1 cellular context compared by ENCODE assay signal in the genomic region with DNA sequence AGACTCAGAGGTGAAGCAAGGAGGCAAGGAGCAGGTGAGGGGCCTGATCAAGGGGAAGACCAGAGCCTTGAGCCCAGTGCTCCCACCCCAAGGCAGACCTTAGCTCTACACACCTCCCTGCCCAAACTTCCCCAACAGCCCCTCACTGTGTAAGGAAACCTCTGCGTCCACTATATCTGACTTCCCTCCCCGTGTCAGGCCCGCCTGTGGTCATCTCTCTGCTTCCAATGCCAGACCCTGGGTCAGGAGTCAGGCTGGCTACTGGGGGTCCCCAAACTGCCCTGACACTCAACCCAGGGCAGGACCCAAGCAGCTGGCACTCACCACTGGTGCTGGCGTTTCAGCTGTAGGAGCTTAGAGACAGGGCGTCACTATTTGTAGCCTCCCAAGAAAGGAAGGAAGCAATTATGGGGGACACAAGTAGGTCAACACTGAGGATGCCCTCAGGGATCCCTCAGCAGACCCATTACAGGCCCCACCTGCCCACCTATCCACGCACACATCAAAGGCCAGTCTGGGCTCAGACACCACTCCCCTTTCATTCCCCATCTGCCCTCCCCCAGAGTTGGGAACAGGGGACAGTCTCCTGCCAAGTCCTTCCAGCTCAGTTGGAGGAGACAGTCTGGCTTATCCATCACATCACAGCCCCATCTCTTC.
TF ChIP-seq lines count a peak whose summit lies in the region.

No MANE protein-coding gene starts in this region.

TF ChIP-seq in H1, 55 proteins besides CTCF, POLR2A, EP300 and RAD21:
- TF ChIP-seq KDM1A (IDR thresholded peaks at IDR 0.05; ENCODE audit: borderline replicate concordance, low read length) (no peak), JUN (IDR thresholded peaks at IDR 0.05; ENCODE audit: low read depth, low read length) (no peak), EGR1 (IDR thresholded peaks at IDR 0.05; ENCODE audit: borderline replicate concordance, low read depth, low read length) (no peak), YY1 (IDR thresholded peaks at IDR 0.05; ENCODE audit: low read depth, low read length) (no peak), RNF2 (IDR thresholded peaks at IDR 0.05; ENCODE audit: borderline replicate concordance, low read depth, low read length, missing control alignments, poor library complexity, severe bottlenecking) (no peak), HDAC2 (IDR thresholded peaks at IDR 0.05; ENCODE audit: borderline replicate concordance in 1 of 2, low read depth in 2 of 2, low read length in 2 of 2) (no peak), KDM4A (IDR thresholded peaks at IDR 0.05; ENCODE audit: low read depth, low read length, severe bottlenecking) (no peak)
- TF ChIP-seq, protein P1, sequence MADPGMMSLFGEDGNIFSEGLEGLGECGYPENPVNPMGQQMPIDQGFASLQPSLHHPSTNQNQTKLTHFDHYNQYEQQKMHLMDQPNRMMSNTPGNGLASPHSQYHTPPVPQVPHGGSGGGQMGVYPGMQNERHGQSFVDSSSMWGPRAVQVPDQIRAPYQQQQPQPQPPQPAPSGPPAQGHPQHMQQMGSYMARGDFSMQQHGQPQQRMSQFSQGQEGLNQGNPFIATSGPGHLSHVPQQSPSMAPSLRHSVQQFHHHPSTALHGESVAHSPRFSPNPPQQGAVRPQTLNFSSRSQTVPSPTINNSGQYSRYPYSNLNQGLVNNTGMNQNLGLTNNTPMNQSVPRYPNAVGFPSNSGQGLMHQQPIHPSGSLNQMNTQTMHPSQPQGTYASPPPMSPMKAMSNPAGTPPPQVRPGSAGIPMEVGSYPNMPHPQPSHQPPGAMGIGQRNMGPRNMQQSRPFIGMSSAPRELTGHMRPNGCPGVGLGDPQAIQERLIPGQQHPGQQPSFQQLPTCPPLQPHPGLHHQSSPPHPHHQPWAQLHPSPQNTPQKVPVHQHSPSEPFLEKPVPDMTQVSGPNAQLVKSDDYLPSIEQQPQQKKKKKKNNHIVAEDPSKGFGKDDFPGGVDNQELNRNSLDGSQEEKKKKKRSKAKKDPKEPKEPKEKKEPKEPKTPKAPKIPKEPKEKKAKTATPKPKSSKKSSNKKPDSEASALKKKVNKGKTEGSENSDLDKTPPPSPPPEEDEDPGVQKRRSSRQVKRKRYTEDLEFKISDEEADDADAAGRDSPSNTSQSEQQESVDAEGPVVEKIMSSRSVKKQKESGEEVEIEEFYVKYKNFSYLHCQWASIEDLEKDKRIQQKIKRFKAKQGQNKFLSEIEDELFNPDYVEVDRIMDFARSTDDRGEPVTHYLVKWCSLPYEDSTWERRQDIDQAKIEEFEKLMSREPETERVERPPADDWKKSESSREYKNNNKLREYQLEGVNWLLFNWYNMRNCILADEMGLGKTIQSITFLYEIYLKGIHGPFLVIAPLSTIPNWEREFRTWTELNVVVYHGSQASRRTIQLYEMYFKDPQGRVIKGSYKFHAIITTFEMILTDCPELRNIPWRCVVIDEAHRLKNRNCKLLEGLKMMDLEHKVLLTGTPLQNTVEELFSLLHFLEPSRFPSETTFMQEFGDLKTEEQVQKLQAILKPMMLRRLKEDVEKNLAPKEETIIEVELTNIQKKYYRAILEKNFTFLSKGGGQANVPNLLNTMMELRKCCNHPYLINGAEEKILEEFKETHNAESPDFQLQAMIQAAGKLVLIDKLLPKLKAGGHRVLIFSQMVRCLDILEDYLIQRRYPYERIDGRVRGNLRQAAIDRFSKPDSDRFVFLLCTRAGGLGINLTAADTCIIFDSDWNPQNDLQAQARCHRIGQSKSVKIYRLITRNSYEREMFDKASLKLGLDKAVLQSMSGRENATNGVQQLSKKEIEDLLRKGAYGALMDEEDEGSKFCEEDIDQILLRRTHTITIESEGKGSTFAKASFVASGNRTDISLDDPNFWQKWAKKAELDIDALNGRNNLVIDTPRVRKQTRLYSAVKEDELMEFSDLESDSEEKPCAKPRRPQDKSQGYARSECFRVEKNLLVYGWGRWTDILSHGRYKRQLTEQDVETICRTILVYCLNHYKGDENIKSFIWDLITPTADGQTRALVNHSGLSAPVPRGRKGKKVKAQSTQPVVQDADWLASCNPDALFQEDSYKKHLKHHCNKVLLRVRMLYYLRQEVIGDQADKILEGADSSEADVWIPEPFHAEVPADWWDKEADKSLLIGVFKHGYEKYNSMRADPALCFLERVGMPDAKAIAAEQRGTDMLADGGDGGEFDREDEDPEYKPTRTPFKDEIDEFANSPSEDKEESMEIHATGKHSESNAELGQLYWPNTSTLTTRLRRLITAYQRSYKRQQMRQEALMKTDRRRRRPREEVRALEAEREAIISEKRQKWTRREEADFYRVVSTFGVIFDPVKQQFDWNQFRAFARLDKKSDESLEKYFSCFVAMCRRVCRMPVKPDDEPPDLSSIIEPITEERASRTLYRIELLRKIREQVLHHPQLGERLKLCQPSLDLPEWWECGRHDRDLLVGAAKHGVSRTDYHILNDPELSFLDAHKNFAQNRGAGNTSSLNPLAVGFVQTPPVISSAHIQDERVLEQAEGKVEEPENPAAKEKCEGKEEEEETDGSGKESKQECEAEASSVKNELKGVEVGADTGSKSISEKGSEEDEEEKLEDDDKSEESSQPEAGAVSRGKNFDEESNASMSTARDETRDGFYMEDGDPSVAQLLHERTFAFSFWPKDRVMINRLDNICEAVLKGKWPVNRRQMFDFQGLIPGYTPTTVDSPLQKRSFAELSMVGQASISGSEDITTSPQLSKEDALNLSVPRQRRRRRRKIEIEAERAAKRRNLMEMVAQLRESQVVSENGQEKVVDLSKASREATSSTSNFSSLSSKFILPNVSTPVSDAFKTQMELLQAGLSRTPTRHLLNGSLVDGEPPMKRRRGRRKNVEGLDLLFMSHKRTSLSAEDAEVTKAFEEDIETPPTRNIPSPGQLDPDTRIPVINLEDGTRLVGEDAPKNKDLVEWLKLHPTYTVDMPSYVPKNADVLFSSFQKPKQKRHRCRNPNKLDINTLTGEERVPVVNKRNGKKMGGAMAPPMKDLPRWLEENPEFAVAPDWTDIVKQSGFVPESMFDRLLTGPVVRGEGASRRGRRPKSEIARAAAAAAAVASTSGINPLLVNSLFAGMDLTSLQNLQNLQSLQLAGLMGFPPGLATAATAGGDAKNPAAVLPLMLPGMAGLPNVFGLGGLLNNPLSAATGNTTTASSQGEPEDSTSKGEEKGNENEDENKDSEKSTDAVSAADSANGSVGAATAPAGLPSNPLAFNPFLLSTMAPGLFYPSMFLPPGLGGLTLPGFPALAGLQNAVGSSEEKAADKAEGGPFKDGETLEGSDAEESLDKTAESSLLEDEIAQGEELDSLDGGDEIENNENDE (IDR thresholded peaks at IDR 0.05; ENCODE audit: insufficient replicate concordance, low read length) = no peak
